In genomic region chr3:164897335-164897734, GRCh38 we compare ENCODE assay signal across 23 cellular contexts.
DNase-seq lines count a peak whose midpoint lies in the region; TF ChIP-seq lines count a peak whose summit lies in the region.
"Had no signal": no experiment of that assay in that cellular context is flagged by ENCODE, and none has a peak within 500 bp of the region (broad histone marks: within the 10 kb centered on the region; RNA-seq: fewer than 3 reads in every experiment).

No MANE protein-coding gene starts in this region.

- H3K9me3 ChIP-seq in H9 (ENCODE audit: control insufficient read depth, low read depth, low read length), result no peaks in the 10 kb centered on the region
- H3K9me3 ChIP-seq in sigmoid colon, result no peaks in the 10 kb centered on the region
- H3K9me3 ChIP-seq: ovary, SJSA1 had no signal

- no peak overlapping the region for H3K4me2 ChIP-seq in H9 (ENCODE audit: insufficient read depth, insufficient read length, low read length)

- no peak overlapping the region for H2BK120ac ChIP-seq in H9 (ENCODE audit: low read depth, low read length, poor library complexity, severe bottlenecking)

- H4K8ac ChIP-seq in H9 (replicated peaks; ENCODE audit: insufficient read length, low read depth, low read length), result no peak overlapping the region

- DNase-seq in COLO829 (ENCODE audit: low spot score) (peak; percentile 35), H9 (no peak), NCI-H2081 treated with DMSO at 0.1 percent for 48 hours (lab: John Stamatoyannopoulos, UW) (peak; percentile 24), SK-MEL-5 (ENCODE audit: low read depth, low spot score) (peak; percentile 23), sigmoid colon (no peak), HUDEP-2 (lab: John Stamatoyannopoulos, UW; ENCODE audit: unreplicated experiment in 76 of 76) (no peak), iPS-NIHi11 (ENCODE audit: low spot score) (no peak)
- no peak for DNase-seq in activated naive CD4-positive, alpha-beta T cell (lab: John Stamatoyannopoulos, UW)
- DNase-seq: activated B cell treated with CpG ODN at 0.5 μM for 24 hours; activated CD8-positive, alpha-beta T cell treated with anti-CD3 and anti-CD28 coated beads for 36 hours; brain microvascular endothelial cell; CD8-positive, alpha-beta T cell; cortex of kidney; HFFc6; mammary epithelial cell; naive B cell; ovary; stimulated activated CD4-positive, alpha-beta T cell treated with anti-CD3 and anti-CD28 coated beads, Interleukin-2, amount 100 ng/mL, for 24 hours; stimulated activated naive CD8-positive, alpha-beta T cell treated with anti-CD3 and anti-CD28 coated beads, Interleukin-15, amount 100 ng/mL, for 72 hours; trophoblast cell had no signal

- H2AK5ac ChIP-seq in H9 (ENCODE audit: insufficient read length, low read length), result no peak overlapping the region

- H2AFZ ChIP-seq in H9 (ENCODE audit: low read length), result peak overlapping the region; percentile 56

- TF ChIP-seq CTCF in H9 (conservative IDR thresholded peaks at IDR 0.05) (no peak), sigmoid colon (IDR thresholded peaks at IDR 0.05) (no peak)

- H4K20me1 ChIP-seq in H9 (ENCODE audit: control insufficient read depth, insufficient read depth, insufficient read length), result no peaks in the 10 kb centered on the region

- no peaks in the 10 kb centered on the region for H3K36me3 ChIP-seq in sigmoid colon
- H3K36me3 ChIP-seq: brain microvascular endothelial cell, ovary, SJSA1 had no signal

- H2BK12ac ChIP-seq in H9 (ENCODE audit: insufficient read length, low read depth, low read length), result no peak overlapping the region

- no peak overlapping the region for H3K9ac ChIP-seq in H9 (ENCODE audit: extremely low read depth, insufficient read length, low read length)

- TF ChIP-seq EP300 in sigmoid colon (IDR thresholded peaks at IDR 0.05), result no peak

- H3T11ph ChIP-seq in H9 (ENCODE audit: low read length), result no peak overlapping the region

- no peaks in the 10 kb centered on the region for H3K27me3 Mint-ChIP-seq in H9 (ENCODE audit: low read depth)
- H3K27me3 Mint-ChIP-seq: activated B cell treated with CpG ODN at 0.5 μM for 24 hours; activated CD8-positive, alpha-beta T cell treated with anti-CD3 and anti-CD28 coated beads for 36 hours; activated naive CD8-positive, alpha-beta T cell; naive B cell; stimulated activated naive CD8-positive, alpha-beta T cell treated with anti-CD3 and anti-CD28 coated beads, Interleukin-15, amount 100 ng/mL, for 72 hours had no signal

- no peak overlapping the region for H3K23ac ChIP-seq in H9 (ENCODE audit: insufficient read length, low read depth, low read length)

- no peaks in the 10 kb centered on the region for H3K79me2 ChIP-seq in H9 (ENCODE audit: insufficient read depth, low read length)

- H3K36me3 Mint-ChIP-seq in H9 (ENCODE audit: insufficient read depth in 1 of 3, low read depth in 3 of 3), result no peaks in the 10 kb centered on the region
- H3K36me3 Mint-ChIP-seq: activated naive CD8-positive, alpha-beta T cell; CD8-positive, alpha-beta T cell; naive B cell had no signal

- no peak overlapping the region for H3K4me3 ChIP-seq in sigmoid colon
- H3K4me3 ChIP-seq: ovary, SJSA1 had no signal

- H3K4ac ChIP-seq in H9 (ENCODE audit: low read depth, low read length), result no peak overlapping the region

- H4K5ac ChIP-seq in H9 (ENCODE audit: insufficient read length, low read depth, low read length), result no peak overlapping the region

- no peak overlapping the region for H3K27ac ChIP-seq in H9 (ENCODE audit: insufficient read length, low read depth, low read length)
- H3K27ac ChIP-seq in sigmoid colon, result no peak overlapping the region
- H3K27ac ChIP-seq: brain microvascular endothelial cell, ovary, SJSA1 had no signal

- no peak overlapping the region for H3K14ac ChIP-seq in H9 (ENCODE audit: insufficient read depth, low read length)

- no peak overlapping the region for H3K56ac ChIP-seq in H9 (ENCODE audit: insufficient read length, low read depth, low read length)

- no peaks in the 10 kb centered on the region for H3K23me2 ChIP-seq in H9 (ENCODE audit: insufficient read length, low read depth, low read length, poor library complexity, severe bottlenecking)

- no peak overlapping the region for H2BK5ac ChIP-seq in H9 (ENCODE audit: insufficient read length, low read length)

- no peaks in the 10 kb centered on the region for H3K9me3 Mint-ChIP-seq in H9

- H3K18ac ChIP-seq in H9 (ENCODE audit: insufficient read length, low read depth, low read length), result no peak overlapping the region

- H3K27ac Mint-ChIP-seq in H9, result no peak overlapping the region; a peak in 1 of 7 replicates
- H3K27ac Mint-ChIP-seq: activated B cell treated with CpG ODN at 0.5 μM for 24 hours; activated CD8-positive, alpha-beta T cell treated with anti-CD3 and anti-CD28 coated beads for 36 hours; activated naive CD8-positive, alpha-beta T cell; CD8-positive, alpha-beta T cell; HFFc6; naive B cell; stimulated activated naive CD8-positive, alpha-beta T cell treated with anti-CD3 and anti-CD28 coated beads, Interleukin-15, amount 100 ng/mL, for 72 hours; T-helper 2 cell treated with Interferon-gamma antibody and Interleukin-4, amounts not matched to agents 5 μg/mL and 100 μg/mL, for 36 hours had no signal

- intact Hi-C loops in sigmoid colon (cut with DNase I), result no loop called here

- no peak overlapping the region for H2BK20ac ChIP-seq in H9 (ENCODE audit: low read depth, low read length, poor library complexity, severe bottlenecking)

- H2BK15ac ChIP-seq in H9 (ENCODE audit: low read depth, low read length), result no peak overlapping the region

- no peak overlapping the region for H4K91ac ChIP-seq in H9 (ENCODE audit: insufficient read length, low read depth, low read length)

- in situ Hi-C loops in SK-MEL-5 (cut with HindIII; ENCODE audit: low pct_unique_long_range_greater_than_20kb, low sequenced_read_pairs), result no loop called here

- no peak for TF ChIP-seq POLR2A in sigmoid colon (IDR thresholded peaks at IDR 0.05)

- no peaks in the 10 kb centered on the region for H3K4me1 Mint-ChIP-seq in H9
- H3K4me1 Mint-ChIP-seq: activated B cell treated with CpG ODN at 0.5 μM for 24 hours; naive B cell; stimulated activated naive CD8-positive, alpha-beta T cell treated with anti-CD3 and anti-CD28 coated beads, Interleukin-15, amount 100 ng/mL, for 72 hours had no signal

- H3K4me3 Mint-ChIP-seq in H9, result no peak overlapping the region
- H3K4me3 Mint-ChIP-seq: activated B cell treated with CpG ODN at 0.5 μM for 24 hours; activated CD8-positive, alpha-beta T cell treated with anti-CD3 and anti-CD28 coated beads for 36 hours; activated naive CD8-positive, alpha-beta T cell; CD8-positive, alpha-beta T cell; HFFc6; naive B cell; stimulated activated naive CD8-positive, alpha-beta T cell treated with anti-CD3 and anti-CD28 coated beads, Interleukin-15, amount 100 ng/mL, for 72 hours; T-helper 2 cell treated with Interferon-gamma antibody and Interleukin-4, amounts not matched to agents 5 μg/mL and 100 μg/mL, for 36 hours had no signal

- no peaks in the 10 kb centered on the region for H3K79me1 ChIP-seq in H9 (ENCODE audit: insufficient read depth, low read depth, low read length, poor library complexity, severe bottlenecking)

- no peaks in the 10 kb centered on the region for H3K27me3 ChIP-seq in H9 (ENCODE audit: insufficient read depth, low read length)
- H3K27me3 ChIP-seq in sigmoid colon, result no peaks in the 10 kb centered on the region
- H3K27me3 ChIP-seq: brain microvascular endothelial cell, ovary, SJSA1 had no signal

- no peaks in the 10 kb centered on the region for H3K4me1 ChIP-seq in H9 (ENCODE audit: insufficient read depth, low read length)
- H3K4me1 ChIP-seq in sigmoid colon, result no peaks in the 10 kb centered on the region
- H3K4me1 ChIP-seq: SJSA1 had no signal

Comparison
In these comparisons a context has a peak if more than half of its experiments do, and no peak if none do; other contexts are left out.
1. DNase-seq: peak in COLO829 (single experiment), NCI-H2081 treated with DMSO at 0.1 percent for 48 hours (single experiment) and SK-MEL-5 (single experiment); none in H9 (single experiment), sigmoid colon (single experiment), HUDEP-2 (0 of 76), iPS-NIHi11 (single experiment) and activated naive CD4-positive, alpha-beta T cell (0 of 4).